Comparison of ENCODE assay signal across 1 cellular context in the genomic region with DNA sequence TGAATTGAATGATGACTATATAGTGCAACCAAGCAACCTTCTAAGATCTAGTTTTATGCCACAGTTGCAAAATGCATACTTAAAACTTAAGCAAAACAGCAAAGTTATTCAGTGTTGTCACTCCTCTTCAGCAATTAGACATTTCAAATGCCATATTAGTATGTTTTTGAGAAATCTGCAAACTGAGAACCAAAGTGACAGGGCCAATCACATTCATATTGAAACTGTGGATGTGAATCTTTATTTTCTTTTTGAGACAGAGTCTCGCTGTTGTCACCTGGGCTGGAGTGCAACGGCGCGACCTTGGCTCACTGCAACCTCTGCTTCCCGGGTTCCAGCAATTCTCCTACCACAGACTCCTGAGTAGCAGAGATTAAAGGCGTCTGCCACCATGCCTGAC.
TF ChIP-seq lines count a peak whose summit lies in the region.

No MANE protein-coding gene starts in this region.

TF ChIP-seq in GM12878, 131 proteins besides CTCF, POLR2A, EP300 and RAD21 (continued from another document):
- TF ChIP-seq E2F8 (IDR thresholded peaks at IDR 0.05; ENCODE audit: low read depth, partially characterized antibody) (no peak), ELK1 (IDR thresholded peaks at IDR 0.05; ENCODE audit: low read depth, low read length) (no peak), SRF (IDR thresholded peaks at IDR 0.05; ENCODE audit: low read depth in 2 of 2, low read length in 2 of 2) (0 out of 4 replicates have a peak, but pooled peaks of 1 of the 2 experiments have one; percentile 18), NFIC (IDR thresholded peaks at IDR 0.05; ENCODE audit: low read depth, low read length) (peak; percentile 50), IKZF1 (conservative IDR thresholded peaks at IDR 0.05) (0 out of 2 replicates have a peak, but pooled peaks have one; percentile 33), BCL11A (IDR thresholded peaks at IDR 0.05; ENCODE audit: low read depth, low read length) (0 out of 2 replicates have a peak, but pooled peaks have one; percentile 9), SMAD5 (IDR thresholded peaks at IDR 0.05; ENCODE audit: low read depth) (no peak), NR2F1 (conservative IDR thresholded peaks at IDR 0.05) (no peak), DPF2 (IDR thresholded peaks at IDR 0.05) (0 out of 2 replicates have a peak, but pooled peaks have one; percentile 53), HDAC6 (IDR thresholded peaks at IDR 0.05; ENCODE audit: unreplicated experiment) (no peak), CHD1 (IDR thresholded peaks at IDR 0.05; ENCODE audit: low read depth, low read length) (no peak), EED (IDR thresholded peaks at IDR 0.05; ENCODE audit: low read depth) (0 out of 2 replicates have a peak, but pooled peaks have one; percentile 33), CREM (IDR thresholded peaks at IDR 0.05; ENCODE audit: low read depth) (peak; percentile 37; the same call in 1 of the 2 replicates), SMC3 (IDR thresholded peaks at IDR 0.05; ENCODE audit: borderline replicate concordance, low read length) (no peak), JUNB (IDR thresholded peaks at IDR 0.05) (peak; percentile 90), SUPT20H (IDR thresholded peaks at IDR 0.05; ENCODE audit: borderline replicate concordance, control insufficient read depth, low read depth, low read length) (no peak)
- TF ChIP-seq, protein P1, sequence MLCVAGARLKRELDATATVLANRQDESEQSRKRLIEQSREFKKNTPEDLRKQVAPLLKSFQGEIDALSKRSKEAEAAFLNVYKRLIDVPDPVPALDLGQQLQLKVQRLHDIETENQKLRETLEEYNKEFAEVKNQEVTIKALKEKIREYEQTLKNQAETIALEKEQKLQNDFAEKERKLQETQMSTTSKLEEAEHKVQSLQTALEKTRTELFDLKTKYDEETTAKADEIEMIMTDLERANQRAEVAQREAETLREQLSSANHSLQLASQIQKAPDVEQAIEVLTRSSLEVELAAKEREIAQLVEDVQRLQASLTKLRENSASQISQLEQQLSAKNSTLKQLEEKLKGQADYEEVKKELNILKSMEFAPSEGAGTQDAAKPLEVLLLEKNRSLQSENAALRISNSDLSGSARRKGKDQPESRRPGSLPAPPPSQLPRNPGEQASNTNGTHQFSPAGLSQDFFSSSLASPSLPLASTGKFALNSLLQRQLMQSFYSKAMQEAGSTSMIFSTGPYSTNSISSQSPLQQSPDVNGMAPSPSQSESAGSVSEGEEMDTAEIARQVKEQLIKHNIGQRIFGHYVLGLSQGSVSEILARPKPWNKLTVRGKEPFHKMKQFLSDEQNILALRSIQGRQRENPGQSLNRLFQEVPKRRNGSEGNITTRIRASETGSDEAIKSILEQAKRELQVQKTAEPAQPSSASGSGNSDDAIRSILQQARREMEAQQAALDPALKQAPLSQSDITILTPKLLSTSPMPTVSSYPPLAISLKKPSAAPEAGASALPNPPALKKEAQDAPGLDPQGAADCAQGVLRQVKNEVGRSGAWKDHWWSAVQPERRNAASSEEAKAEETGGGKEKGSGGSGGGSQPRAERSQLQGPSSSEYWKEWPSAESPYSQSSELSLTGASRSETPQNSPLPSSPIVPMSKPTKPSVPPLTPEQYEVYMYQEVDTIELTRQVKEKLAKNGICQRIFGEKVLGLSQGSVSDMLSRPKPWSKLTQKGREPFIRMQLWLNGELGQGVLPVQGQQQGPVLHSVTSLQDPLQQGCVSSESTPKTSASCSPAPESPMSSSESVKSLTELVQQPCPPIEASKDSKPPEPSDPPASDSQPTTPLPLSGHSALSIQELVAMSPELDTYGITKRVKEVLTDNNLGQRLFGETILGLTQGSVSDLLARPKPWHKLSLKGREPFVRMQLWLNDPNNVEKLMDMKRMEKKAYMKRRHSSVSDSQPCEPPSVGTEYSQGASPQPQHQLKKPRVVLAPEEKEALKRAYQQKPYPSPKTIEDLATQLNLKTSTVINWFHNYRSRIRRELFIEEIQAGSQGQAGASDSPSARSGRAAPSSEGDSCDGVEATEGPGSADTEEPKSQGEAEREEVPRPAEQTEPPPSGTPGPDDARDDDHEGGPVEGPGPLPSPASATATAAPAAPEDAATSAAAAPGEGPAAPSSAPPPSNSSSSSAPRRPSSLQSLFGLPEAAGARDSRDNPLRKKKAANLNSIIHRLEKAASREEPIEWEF (IDR thresholded peaks at IDR 0.05; ENCODE audit: insufficient replicate concordance, low read depth, low read length) = no peak
- TF ChIP-seq, protein P2, sequence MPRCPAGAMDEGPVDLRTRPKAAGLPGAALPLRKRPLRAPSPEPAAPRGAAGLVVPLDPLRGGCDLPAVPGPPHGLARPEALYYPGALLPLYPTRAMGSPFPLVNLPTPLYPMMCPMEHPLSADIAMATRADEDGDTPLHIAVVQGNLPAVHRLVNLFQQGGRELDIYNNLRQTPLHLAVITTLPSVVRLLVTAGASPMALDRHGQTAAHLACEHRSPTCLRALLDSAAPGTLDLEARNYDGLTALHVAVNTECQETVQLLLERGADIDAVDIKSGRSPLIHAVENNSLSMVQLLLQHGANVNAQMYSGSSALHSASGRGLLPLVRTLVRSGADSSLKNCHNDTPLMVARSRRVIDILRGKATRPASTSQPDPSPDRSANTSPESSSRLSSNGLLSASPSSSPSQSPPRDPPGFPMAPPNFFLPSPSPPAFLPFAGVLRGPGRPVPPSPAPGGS (IDR thresholded peaks at IDR 0.05; ENCODE audit: borderline replicate concordance, insufficient read depth, low read depth, low read length, poor library complexity, severe bottlenecking) = no peak
- TF ChIP-seq, protein P3, sequence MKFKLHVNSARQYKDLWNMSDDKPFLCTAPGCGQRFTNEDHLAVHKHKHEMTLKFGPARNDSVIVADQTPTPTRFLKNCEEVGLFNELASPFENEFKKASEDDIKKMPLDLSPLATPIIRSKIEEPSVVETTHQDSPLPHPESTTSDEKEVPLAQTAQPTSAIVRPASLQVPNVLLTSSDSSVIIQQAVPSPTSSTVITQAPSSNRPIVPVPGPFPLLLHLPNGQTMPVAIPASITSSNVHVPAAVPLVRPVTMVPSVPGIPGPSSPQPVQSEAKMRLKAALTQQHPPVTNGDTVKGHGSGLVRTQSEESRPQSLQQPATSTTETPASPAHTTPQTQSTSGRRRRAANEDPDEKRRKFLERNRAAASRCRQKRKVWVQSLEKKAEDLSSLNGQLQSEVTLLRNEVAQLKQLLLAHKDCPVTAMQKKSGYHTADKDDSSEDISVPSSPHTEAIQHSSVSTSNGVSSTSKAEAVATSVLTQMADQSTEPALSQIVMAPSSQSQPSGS (IDR thresholded peaks at IDR 0.05; ENCODE audit: low read length) = peak; percentile 51; the same call in 1 of the 2 replicates
TF ChIP-seq in GM12878: peak in this region for 11.
